In genomic region chr4:88706574-88706973, GRCh38 we compare ENCODE assay signal across 9 cellular contexts. TPM values are rescaled to one million over a fixed set of nuclear protein-coding genes. Genes with fewer than 3 reads are reported as not detected.
DNase-seq lines count a peak whose midpoint lies in the region; ATAC-seq and TF ChIP-seq lines count a peak whose summit lies in the region.
"Had no signal": no experiment of that assay in that cellular context is flagged by ENCODE, and none has a peak within 500 bp of the region (broad histone marks: within the 10 kb centered on the region; RNA-seq: fewer than 3 reads in every experiment).

No MANE protein-coding gene starts in this region.

- TF ChIP-seq CTCF in AG09309 (IDR thresholded peaks at IDR 0.05; ENCODE audit: control insufficient read depth, insufficient read depth, low read depth, low read length, missing control alignments) (peak; percentile 67), MM.1S (IDR thresholded peaks at IDR 0.05; ENCODE audit: low read length) (peak; percentile 9; the same call in 1 of the 2 replicates)

- H3K27me3 Mint-ChIP-seq in T-helper 2 cell treated with Interferon-gamma antibody and Interleukin-4, amounts not matched to agents 5 μg/mL and 100 μg/mL, for 36 hours (ENCODE audit: low read depth): no peaks in the 10 kb centered on the region
- H3K27me3 Mint-ChIP-seq: activated naive CD8-positive, alpha-beta T cell treated with anti-CD3 and anti-CD28 coated beads, Interleukin-2, amount 10 ng/mL, durations not matched to agents 7 days and 5 days had no signal

- no peaks in the 10 kb centered on the region for H3K36me3 ChIP-seq in MM.1S (replicated peaks; ENCODE audit: insufficient read depth, low read length)

- no peaks in the 10 kb centered on the region for H3K27me3 ChIP-seq in MM.1S (replicated peaks; ENCODE audit: insufficient read depth, low read length)

- H3K4me2 ChIP-seq in MM.1S (ENCODE audit: low read depth, low read length): no peak overlapping the region

- ATAC-seq in HG03571 (IDR thresholded peaks at IDR 0.05; ENCODE audit: unreplicated experiment): no peak

- no peak overlapping the region for H3K9ac ChIP-seq in MM.1S (ENCODE audit: low read length)

- no peaks in the 10 kb centered on the region for H3K79me2 ChIP-seq in MM.1S (ENCODE audit: low read length)

- no peaks in the 10 kb centered on the region for H3K9me2 ChIP-seq in MM.1S (replicated peaks; ENCODE audit: insufficient read depth, low read length)

- H3K4me1 Mint-ChIP-seq in T-helper 2 cell treated with Interferon-gamma antibody and Interleukin-4, amounts not matched to agents 5 μg/mL and 100 μg/mL, for 36 hours (ENCODE audit: low read depth): no peaks in the 10 kb centered on the region
- H3K4me1 Mint-ChIP-seq: activated naive CD8-positive, alpha-beta T cell treated with anti-CD3 and anti-CD28 coated beads, Interleukin-2, amount 10 ng/mL, durations not matched to agents 7 days and 5 days had no signal

- peaks cover 47% of the 10 kb centered on the region for H3K36me3 Mint-ChIP-seq in T-helper 2 cell treated with Interferon-gamma antibody and Interleukin-4, amounts not matched to agents 5 μg/mL and 100 μg/mL, for 36 hours (ENCODE audit: low read depth)

- H4K20me1 ChIP-seq in MM.1S (ENCODE audit: insufficient read depth, low read length): no peaks in the 10 kb centered on the region

- no peak overlapping the region for H3K27ac Mint-ChIP-seq in T-helper 2 cell treated with Interferon-gamma antibody and Interleukin-4, amounts not matched to agents 5 μg/mL and 100 μg/mL, for 36 hours
- H3K27ac Mint-ChIP-seq: activated naive CD8-positive, alpha-beta T cell treated with anti-CD3 and anti-CD28 coated beads, Interleukin-2, amount 10 ng/mL, durations not matched to agents 7 days and 5 days had no signal

- DNase-seq in AG09309 (ENCODE audit: low read depth) (peak; percentile 31), MM.1S (no peak), astrocyte of the hippocampus (ENCODE audit: low read depth, low spot score) (peak; percentile 79), iris pigment epithelial cell (ENCODE audit: low read depth) (peak; percentile 76), SW 1271 (lab: John Stamatoyannopoulos, UW) (no peak)
- no peak for DNase-seq in T-helper 2 cell treated with Interferon-gamma antibody and Interleukin-4, amounts not matched to agents 5 μg/mL and 100 μg/mL, for 36 hours (ENCODE audit: low spot score)
- DNase-seq: activated naive CD8-positive, alpha-beta T cell treated with anti-CD3 and anti-CD28 coated beads, Interleukin-2, amount 10 ng/mL, durations not matched to agents 7 days and 5 days had no signal

- H3K4me3 Mint-ChIP-seq in T-helper 2 cell treated with Interferon-gamma antibody and Interleukin-4, amounts not matched to agents 5 μg/mL and 100 μg/mL, for 36 hours: no peak overlapping the region
- H3K4me3 Mint-ChIP-seq: activated naive CD8-positive, alpha-beta T cell treated with anti-CD3 and anti-CD28 coated beads, Interleukin-2, amount 10 ng/mL, durations not matched to agents 7 days and 5 days had no signal

- no peak overlapping the region for H3K27ac ChIP-seq in MM.1S (ENCODE audit: low read length)
- peak overlapping the region; percentile 40 for H3K27ac ChIP-seq in temporal lobe (ENCODE audit: low read depth, low read length)

- H3K4me3 ChIP-seq in AG09309 (ENCODE audit: control insufficient read depth, low read depth, low read length) (no peak overlapping the region), MM.1S (ENCODE audit: low read length) (no peak overlapping the region)

- no peak overlapping the region for H2AFZ ChIP-seq in MM.1S (ENCODE audit: low read length)

- no peaks in the 10 kb centered on the region for H3K9me3 ChIP-seq in MM.1S (replicated peaks; ENCODE audit: insufficient read depth, low read length)

- H3K4me1 ChIP-seq in MM.1S (ENCODE audit: low read length): no peaks in the 10 kb centered on the region

- no peaks in the 10 kb centered on the region for H3F3A ChIP-seq in MM.1S (ENCODE audit: insufficient read depth, low read length)

- H3K9me3 Mint-ChIP-seq in T-helper 2 cell treated with Interferon-gamma antibody and Interleukin-4, amounts not matched to agents 5 μg/mL and 100 μg/mL, for 36 hours: no peaks in the 10 kb centered on the region
- H3K9me3 Mint-ChIP-seq: activated naive CD8-positive, alpha-beta T cell treated with anti-CD3 and anti-CD28 coated beads, Interleukin-2, amount 10 ng/mL, durations not matched to agents 7 days and 5 days had no signal

RNA-seq across cellular contexts. Expression of gene NAP1L5, which starts 8.9 kb away (rescaled TPM):
- 43.5 TPM for total RNA-seq in temporal lobe

Comparison
In these comparisons a context has a peak if more than half of its experiments do, and no peak if none do; other contexts are left out.
1. DNase-seq: peak in AG09309 (single experiment), astrocyte of the hippocampus (single experiment) and iris pigment epithelial cell (single experiment); none in MM.1S (single experiment), SW 1271 (0 of 2) and T-helper 2 cell treated with Interferon-gamma antibody and Interleukin-4, amounts not matched to agents 5 μg/mL and 100 μg/mL, for 36 hours (single experiment).